8 cellular contexts compared by ENCODE assay signal in the genomic region with DNA sequence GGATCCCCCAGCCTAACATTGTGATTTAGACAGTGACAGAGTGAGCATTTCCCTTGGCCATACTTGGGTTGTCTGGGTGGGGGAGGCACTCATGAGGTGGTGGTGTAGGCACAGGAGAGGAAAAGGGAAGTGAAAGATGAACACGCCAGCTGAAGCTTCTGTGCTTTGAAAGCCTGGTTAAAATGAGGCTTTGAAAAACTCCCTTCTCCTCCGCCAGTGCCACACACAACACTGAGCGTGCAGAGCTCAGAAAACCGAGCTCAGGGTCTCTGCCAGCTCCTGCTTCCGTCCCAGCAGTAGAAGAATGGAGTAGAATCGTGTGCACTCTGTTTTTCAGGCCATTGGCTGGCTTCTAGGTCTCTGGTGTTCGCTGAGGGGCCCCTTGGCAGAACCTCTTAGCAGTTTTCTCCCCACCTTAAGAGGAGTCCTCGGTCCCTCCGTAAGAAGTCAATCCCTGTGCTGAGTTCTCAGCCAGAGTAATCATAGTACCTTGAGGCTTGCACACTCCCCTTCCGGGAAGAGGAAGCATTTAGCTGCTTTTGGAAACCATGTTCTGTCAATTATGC. TPM values are rescaled to one million over a fixed set of nuclear protein-coding genes. Genes with fewer than 3 reads are reported as not detected.
DNase-seq lines count a peak whose midpoint lies in the region; ATAC-seq, FAIRE-seq and TF ChIP-seq lines count a peak whose summit lies in the region.

No MANE protein-coding gene starts in this region.

- H4K20me1 ChIP-seq in Karpas-422 (ENCODE audit: insufficient read depth, low read depth, low read length) = no peaks in the 10 kb centered on the region

- no peaks in the 10 kb centered on the region for H3K36me3 ChIP-seq in Karpas-422 (ENCODE audit: insufficient read depth, low read length)

- H3K27ac ChIP-seq in Karpas-422 (ENCODE audit: low read length) = peak overlapping the region; percentile 90

- TF ChIP-seq CTCF in GM12865 (IDR thresholded peaks at IDR 0.05; ENCODE audit: insufficient read depth, low read depth, low read length, missing control alignments) = no peak

- peak; percentile 90 for ATAC-seq in GM21528 (IDR thresholded peaks at IDR 0.05; ENCODE audit: low FRiP score, unreplicated experiment)

- H3K4me1 Mint-ChIP-seq in activated naive CD4-positive, alpha-beta T cell treated with anti-CD3 and anti-CD28 coated beads for 36 hours (ENCODE audit: low read depth) = peaks cover 40% of the 10 kb centered on the region

- H3K27ac Mint-ChIP-seq in activated naive CD4-positive, alpha-beta T cell treated with anti-CD3 and anti-CD28 coated beads for 36 hours = peak overlapping the region; percentile 95

- no peak for FAIRE-seq in HTR-8/SVneo (lab: Jason Lieb, UNC)

- peaks cover 11% of the 10 kb centered on the region for H3K36me3 Mint-ChIP-seq in activated naive CD4-positive, alpha-beta T cell treated with anti-CD3 and anti-CD28 coated beads for 36 hours (ENCODE audit: low read depth)

- H3K4me1 ChIP-seq in Karpas-422 (ENCODE audit: low read length) = peaks cover 20% of the 10 kb centered on the region

- H3K79me2 ChIP-seq in Karpas-422 (ENCODE audit: low read length) = peaks cover 70% of the 10 kb centered on the region

- CTCF ChIA-PET in activated naive CD4-positive, alpha-beta T cell treated with anti-CD3 and anti-CD28 coated beads for 36 hours (lab: Charles Lee) = interaction anchor here (0.8 to 1.7 kb wide), 8 partner anchors 11 to 118 kb away, joined by 3 to 6 read pairs (median 3); partner anchors contain the start of gene TMEM82

- no peaks in the 10 kb centered on the region for H3K27me3 Mint-ChIP-seq in activated naive CD4-positive, alpha-beta T cell treated with anti-CD3 and anti-CD28 coated beads for 36 hours (ENCODE audit: low read depth)

- H3K9ac ChIP-seq in Karpas-422 (ENCODE audit: low read length) = peak overlapping the region; percentile 64

- H3K27me3 ChIP-seq in Karpas-422 (ENCODE audit: low read length) = no peaks in the 10 kb centered on the region

- intact Hi-C loops in activated naive CD4-positive, alpha-beta T cell treated with anti-CD3 and anti-CD28 coated beads for 36 hours (cut with micrococcal nuclease) = loop anchor here (1.0 to 5.0 kb wide), 5 partner anchors 12 to 170 kb away; partner anchors contain the start of gene DNAJC16

- H3K4me3 ChIP-seq in GM12865 (ENCODE audit: low read depth, low read length) = peak overlapping the region; percentile 50
- H3K4me3 ChIP-seq in Karpas-422 (ENCODE audit: low read length) = peak overlapping the region; percentile 60

- peak overlapping the region; percentile 77 for H3K4me3 Mint-ChIP-seq in activated naive CD4-positive, alpha-beta T cell treated with anti-CD3 and anti-CD28 coated beads for 36 hours

- DNase-seq in GM12865 (ENCODE audit: low read depth) = peak; percentile 93
- DNase-seq in Karpas-422 = peak; percentile 94
- DNase-seq in activated naive CD4-positive, alpha-beta T cell treated with anti-CD3 and anti-CD28 coated beads for 36 hours = peak; percentile 79
- DNase-seq in midbrain (lab: John Stamatoyannopoulos, UW) = peak; percentile 54
- DNase-seq in AG08395 (ENCODE audit: low spot score) = no peak
- DNase-seq in HTR-8/SVneo (ENCODE audit: insufficient read length, low spot score) = no peak
- no peak for DNase-seq in DMS53 treated with DMSO at 0.1 percent for 48 hours (lab: John Stamatoyannopoulos, UW; ENCODE audit: unreplicated experiment)

- no peaks in the 10 kb centered on the region for H3K9me2 ChIP-seq in Karpas-422 (replicated peaks; ENCODE audit: insufficient read depth, low read length)

- peak overlapping the region; percentile 78 for H3K4me2 ChIP-seq in Karpas-422 (ENCODE audit: low read depth, low read length, poor library complexity, severe bottlenecking)

- no peaks in the 10 kb centered on the region for H3K9me3 ChIP-seq in Karpas-422 (ENCODE audit: low read length)

- H2AFZ ChIP-seq in Karpas-422 (ENCODE audit: low read length) = no peak overlapping the region

- H3K9me3 Mint-ChIP-seq in activated naive CD4-positive, alpha-beta T cell treated with anti-CD3 and anti-CD28 coated beads for 36 hours = no peaks in the 10 kb centered on the region

RNA-seq across cellular contexts. Expression of gene PLEKHM2, which starts 12.9 kb away (rescaled TPM):
- total RNA-seq in Karpas-422 (2014; rRNA removed; shearing (Covaris generic); ENCODE audit: low replicate concordance) = 41.8 and 60.5 TPM in 2 replicates
- 10 to 100 TPM; 44.2 to 48.3 TPM for total RNA-seq in activated naive CD4-positive, alpha-beta T cell treated with anti-CD3 and anti-CD28 coated beads for 36 hours

RNA-seq across cellular contexts. Expression of gene SLC25A34, which starts 39.0 kb away (rescaled TPM):
- total RNA-seq in Karpas-422 (2014; rRNA removed; shearing (Covaris generic); ENCODE audit: low replicate concordance) = 0.52 and 0.83 TPM in 2 replicates
- under 1 TPM; 0.43 to 0.74 TPM for total RNA-seq in activated naive CD4-positive, alpha-beta T cell treated with anti-CD3 and anti-CD28 coated beads for 36 hours

RNA-seq across cellular contexts. Expression of gene TMEM82, which starts 45.3 kb away (rescaled TPM):
- total RNA-seq in Karpas-422 (2014; rRNA removed; shearing (Covaris generic); ENCODE audit: low replicate concordance) = not detected in 2 replicates
- not detected for total RNA-seq in activated naive CD4-positive, alpha-beta T cell treated with anti-CD3 and anti-CD28 coated beads for 36 hours

Comparison
In these comparisons a context has a peak if more than half of its experiments do, and no peak if none do; other contexts are left out.
1. DNase-seq: peak in GM12865 (single experiment), Karpas-422 (single experiment), activated naive CD4-positive, alpha-beta T cell treated with anti-CD3 and anti-CD28 coated beads for 36 hours (single experiment) and midbrain (single experiment); none in AG08395 (single experiment), HTR-8/SVneo (single experiment) and DMS53 treated with DMSO at 0.1 percent for 48 hours (single experiment).